8 cellular contexts compared by ENCODE assay signal in the genomic region with DNA sequence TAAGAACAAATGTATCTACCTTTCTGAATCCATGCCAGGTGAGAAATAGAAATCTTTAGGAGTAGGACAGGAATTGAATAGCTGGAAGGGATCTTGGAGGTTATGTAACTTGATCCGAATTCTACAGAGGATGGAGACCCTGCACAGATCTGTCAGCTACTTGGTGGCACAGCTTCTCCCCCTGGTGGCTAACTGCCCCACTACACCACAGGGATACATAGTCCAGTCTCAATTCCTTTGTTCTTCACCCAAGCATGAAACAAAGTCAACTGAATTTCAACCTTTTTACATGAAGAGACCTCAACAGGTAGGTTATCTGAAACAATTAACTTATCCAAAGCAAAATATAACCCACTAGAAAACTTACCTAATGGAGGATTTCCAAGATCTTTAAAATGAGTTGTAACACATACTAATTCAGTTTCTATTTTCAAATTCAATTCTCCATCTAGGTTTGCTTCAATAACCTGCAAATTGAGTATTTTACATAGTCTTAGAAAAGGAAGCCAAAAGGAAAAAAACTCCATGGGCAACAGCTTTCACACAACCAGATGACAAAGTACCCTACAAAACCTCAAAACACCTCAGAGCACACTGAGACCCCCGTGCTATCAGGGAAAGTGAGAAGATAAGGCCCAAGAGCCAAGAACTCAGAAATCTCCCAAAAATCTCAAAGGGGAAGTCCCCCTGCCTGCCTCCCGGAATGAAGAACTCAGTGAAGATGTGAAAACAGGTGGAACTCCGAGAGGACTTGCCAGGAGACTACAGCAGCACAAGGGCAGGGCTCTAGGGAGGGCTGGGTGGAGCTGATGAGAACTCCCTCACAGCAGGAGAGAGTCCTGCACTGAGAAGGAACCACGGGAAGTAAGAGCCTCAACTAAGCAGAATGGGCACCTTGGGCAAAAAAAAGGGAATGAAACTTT. TPM values are rescaled to one million over a fixed set of nuclear protein-coding genes. Genes with fewer than 3 reads are reported as not detected.
A peak's percentile ranks its signal among the peaks of the same experiment; 100 is the strongest.
DNase-seq lines count a peak whose midpoint lies in the region; ATAC-seq and TF ChIP-seq lines count a peak whose summit lies in the region.

No MANE protein-coding gene starts in this region.

- no peak overlapping the region for H3K27ac ChIP-seq in HL-60 (replicated peaks)

- H3K27me3 ChIP-seq in Caco-2 (replicated peaks; ENCODE audit: control insufficient read depth, insufficient read depth, low read length) (no peaks in the 10 kb centered on the region), HL-60 (ENCODE audit: insufficient read depth, poor library complexity, severe bottlenecking) (no peaks in the 10 kb centered on the region)

- no peaks in the 10 kb centered on the region for H3K9me3 Mint-ChIP-seq in Caco-2 (ENCODE audit: unreplicated experiment)
- no peaks in the 10 kb centered on the region for H3K9me3 Mint-ChIP-seq in activated naive CD4-positive, alpha-beta T cell treated with anti-CD3 and anti-CD28 coated beads for 36 hours

- peak; percentile 69 for ATAC-seq in GM19372 (IDR thresholded peaks at IDR 0.05; ENCODE audit: low read depth, unreplicated experiment)
- no peak for ATAC-seq in GM21737 (IDR thresholded peaks at IDR 0.05; ENCODE audit: unreplicated experiment)

- H3K4me3 ChIP-seq in Caco-2 (ENCODE audit: low read depth, low read length) = no peak overlapping the region
- H3K4me3 ChIP-seq in HL-60 (replicated peaks; ENCODE audit: insufficient read depth, low read length) = no peak overlapping the region

- peaks cover 61% of the 10 kb centered on the region for H3K36me3 Mint-ChIP-seq in Caco-2 (ENCODE audit: insufficient read depth, unreplicated experiment)
- H3K36me3 Mint-ChIP-seq in activated naive CD4-positive, alpha-beta T cell treated with anti-CD3 and anti-CD28 coated beads for 36 hours (ENCODE audit: low read depth) = peaks cover 66% of the 10 kb centered on the region

- no peak overlapping the region for H3K4me3 Mint-ChIP-seq in Caco-2 (ENCODE audit: unreplicated experiment)
- no peak overlapping the region for H3K4me3 Mint-ChIP-seq in activated naive CD4-positive, alpha-beta T cell treated with anti-CD3 and anti-CD28 coated beads for 36 hours

- no peak overlapping the region for H3K27ac Mint-ChIP-seq in Caco-2 (ENCODE audit: unreplicated experiment)
- peak overlapping the region; percentile 53 for H3K27ac Mint-ChIP-seq in activated naive CD4-positive, alpha-beta T cell treated with anti-CD3 and anti-CD28 coated beads for 36 hours

- intact Hi-C loops in Caco-2 (cut with micrococcal nuclease; ENCODE audit: unreplicated experiment) = loop anchor here (1.0 to 2.0 kb wide), 4 partner anchors 18 to 702 kb away; no protein-coding TSS in a partner anchor
- intact Hi-C loops in activated naive CD4-positive, alpha-beta T cell treated with anti-CD3 and anti-CD28 coated beads for 36 hours (cut with micrococcal nuclease) = loop anchor here (2.0 kb wide), 1 partner anchor 24 kb away; no protein-coding TSS in a partner anchor
- intact Hi-C loops in posterior cingulate gyrus (cut with DNase I) = no loop called here

- no TSS peak for BruUV-seq in Caco-2 (replicated peaks; lab: Mats Ljungman, UMichigan)

- H3K27me3 Mint-ChIP-seq in Caco-2 (ENCODE audit: insufficient read depth, unreplicated experiment) = no peaks in the 10 kb centered on the region
- no peaks in the 10 kb centered on the region for H3K27me3 Mint-ChIP-seq in activated naive CD4-positive, alpha-beta T cell treated with anti-CD3 and anti-CD28 coated beads for 36 hours (ENCODE audit: low read depth)

- CTCF ChIA-PET in Caco-2 (lab: Charles Lee) = interaction anchor here (0.6 to 2.6 kb wide), 11 partner anchors 17 to 703 kb away, joined by 3 to 67 read pairs (median 3); partner anchors contain the start of genes PKD1L1 and UPP1
- CTCF ChIA-PET in activated naive CD4-positive, alpha-beta T cell treated with anti-CD3 and anti-CD28 coated beads for 36 hours (lab: Charles Lee) = interaction anchor here (0.6 to 1.8 kb wide), 5 partner anchors 9 to 189 kb away, joined by 3 to 14 read pairs (median 6); no protein-coding TSS in a partner anchor

- POLR2A ChIA-PET in Caco-2 (lab: Charles Lee) = interaction anchor here (1.0 kb wide), 1 partner anchor 24 kb away, joined by 5 read pairs; no protein-coding TSS in a partner anchor

- H3K36me3 ChIP-seq in Caco-2 (ENCODE audit: control insufficient read depth, insufficient read depth, low read length) = peaks cover 3% of the 10 kb centered on the region; the same call in 1 of the 2 replicates

- TF ChIP-seq CTCF in Caco-2 (IDR thresholded peaks at IDR 0.05; ENCODE audit: insufficient read depth in 1 of 2, low read depth in 1 of 2, low read length in 1 of 2, severe bottlenecking in 1 of 2, unreplicated experiment in 1 of 2) (peak; percentile 95 to 96), HL-60 (IDR thresholded peaks at IDR 0.05; ENCODE audit: insufficient read depth, low read length) (peak; percentile 63)

- H3K9me3 ChIP-seq in Caco-2 = no peaks in the 10 kb centered on the region

- H3K4me1 ChIP-seq in Caco-2 = no peaks in the 10 kb centered on the region

- DNase-seq in Caco-2 (peak; percentile 76 to 85), HL-60 (ENCODE audit: low read depth in 1 of 2, low spot score in 1 of 2) (peak in 1 of 2 experiments; percentile 23), germinal center (ENCODE audit: low spot score) (peak; percentile 73), posterior cingulate gyrus (peak; percentile 35 to 94 (median 72))
- DNase-seq in activated naive CD4-positive, alpha-beta T cell treated with anti-CD3 and anti-CD28 coated beads for 36 hours = peak; percentile 62

- H3K4me1 Mint-ChIP-seq in Caco-2 (ENCODE audit: low read depth, unreplicated experiment) = peaks cover 6% of the 10 kb centered on the region
- peaks cover 37% of the 10 kb centered on the region for H3K4me1 Mint-ChIP-seq in activated naive CD4-positive, alpha-beta T cell treated with anti-CD3 and anti-CD28 coated beads for 36 hours (ENCODE audit: low read depth)

TF ChIP-seq in PFSK-1, 5 proteins besides CTCF, POLR2A, EP300 and RAD21:
- peak; percentile 17 for TF ChIP-seq FOXP2 (optimal IDR thresholded peaks at IDR 0.05; ENCODE audit: borderline replicate concordance, extremely low read depth, extremely low read length, insufficient read depth)
- TF ChIP-seq POLR2AphosphoS5 (IDR thresholded peaks at IDR 0.05; ENCODE audit: low read depth, low read length) = no peak
- no peak for TF ChIP-seq TAF1 (IDR thresholded peaks at IDR 0.05; ENCODE audit: borderline replicate concordance, insufficient read depth, low read length)
- TF ChIP-seq SIN3A (IDR thresholded peaks at IDR 0.05; ENCODE audit: borderline replicate concordance, insufficient read depth, low read length) = no peak
- no peak for TF ChIP-seq REST (IDR thresholded peaks at IDR 0.05; ENCODE audit: insufficient read depth in 1 of 2, low read depth in 2 of 2, low read length in 2 of 2)

RNA-seq across cellular contexts. Expression of gene HUS1, which starts 10.3 kb away (rescaled TPM):
- 31.3 and 32.3 TPM in 2 replicates for total RNA-seq in Caco-2 (2022)
- polyA plus RNA-seq in PFSK-1 (2012; ENCODE audit: insufficient read length, low read depth) = 15.0 TPM
- 10 to 100 TPM; 55.0 to 61.2 TPM for total RNA-seq in activated naive CD4-positive, alpha-beta T cell treated with anti-CD3 and anti-CD28 coated beads for 36 hours

RNA-seq across cellular contexts. Expression of gene PKD1L1, which starts 20.8 kb away (rescaled TPM):
- total RNA-seq in Caco-2 (2022) = 0.25 and 0.28 TPM in 2 replicates
- 0.11 TPM for polyA plus RNA-seq in PFSK-1 (2012; ENCODE audit: insufficient read length, low read depth)
- total RNA-seq in activated naive CD4-positive, alpha-beta T cell treated with anti-CD3 and anti-CD28 coated beads for 36 hours = under 1 TPM; 0.02 to 0.05 TPM

RNA-seq across cellular contexts. Expression of gene SUN3, which starts 59.8 kb away (rescaled TPM):
- not detected in 2 replicates for total RNA-seq in Caco-2 (2022)
- polyA plus RNA-seq in PFSK-1 (2012; ENCODE audit: insufficient read length, low read depth) = 0.26 TPM
- total RNA-seq in activated naive CD4-positive, alpha-beta T cell treated with anti-CD3 and anti-CD28 coated beads for 36 hours = not detected
